ENCODE assay signal across 1 cellular context in the genomic region with DNA sequence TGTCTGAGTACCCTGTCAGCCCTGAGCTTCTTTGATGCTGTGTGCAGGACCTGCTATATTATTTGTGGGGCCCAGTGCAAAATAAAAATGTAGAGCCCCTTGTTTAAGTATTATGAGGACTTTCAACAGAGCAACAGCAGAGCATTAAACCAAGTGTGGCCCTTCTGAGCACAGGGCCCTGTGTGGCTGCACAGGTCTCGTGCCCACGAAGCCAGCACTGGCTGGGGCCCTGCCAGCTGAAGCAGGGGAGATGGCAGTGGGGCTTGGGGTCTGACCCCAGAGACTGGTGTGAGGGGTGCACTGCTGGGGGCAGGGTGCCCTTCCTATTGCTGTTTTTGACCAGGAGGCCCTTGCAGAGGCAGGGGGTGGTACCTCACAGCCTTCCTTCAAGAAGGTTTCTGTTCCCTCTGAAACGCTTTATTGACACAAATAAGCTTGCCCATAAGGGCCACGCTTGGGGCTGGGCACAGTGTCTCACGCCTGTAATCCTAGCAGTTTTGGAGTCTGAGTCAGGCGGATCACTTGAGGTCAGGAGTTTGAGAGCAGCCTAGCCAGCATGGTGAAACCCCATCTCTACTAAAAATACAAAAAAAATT.
TF ChIP-seq lines count a peak whose summit lies in the region.

No MANE protein-coding gene starts in this region.

TF ChIP-seq in GM12878, 131 proteins besides CTCF, POLR2A, EP300 and RAD21 (continued from another document and continues in another):
- TF ChIP-seq, protein P1, sequence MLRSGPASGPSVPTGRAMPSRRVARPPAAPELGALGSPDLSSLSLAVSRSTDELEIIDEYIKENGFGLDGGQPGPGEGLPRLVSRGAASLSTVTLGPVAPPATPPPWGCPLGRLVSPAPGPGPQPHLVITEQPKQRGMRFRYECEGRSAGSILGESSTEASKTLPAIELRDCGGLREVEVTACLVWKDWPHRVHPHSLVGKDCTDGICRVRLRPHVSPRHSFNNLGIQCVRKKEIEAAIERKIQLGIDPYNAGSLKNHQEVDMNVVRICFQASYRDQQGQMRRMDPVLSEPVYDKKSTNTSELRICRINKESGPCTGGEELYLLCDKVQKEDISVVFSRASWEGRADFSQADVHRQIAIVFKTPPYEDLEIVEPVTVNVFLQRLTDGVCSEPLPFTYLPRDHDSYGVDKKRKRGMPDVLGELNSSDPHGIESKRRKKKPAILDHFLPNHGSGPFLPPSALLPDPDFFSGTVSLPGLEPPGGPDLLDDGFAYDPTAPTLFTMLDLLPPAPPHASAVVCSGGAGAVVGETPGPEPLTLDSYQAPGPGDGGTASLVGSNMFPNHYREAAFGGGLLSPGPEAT (IDR thresholded peaks at IDR 0.05; ENCODE audit: low read depth) = peak; percentile 50; the same call in 1 of the 2 replicates
- TF ChIP-seq ZNF622 (IDR thresholded peaks at IDR 0.05) (no peak), ZZZ3 (IDR thresholded peaks at IDR 0.05; ENCODE audit: control insufficient read depth, insufficient read length, low read depth) (no peak), RBBP5 (conservative IDR thresholded peaks at IDR 0.05) (no peak), POLR2AphosphoS2 (IDR thresholded peaks at IDR 0.05; ENCODE audit: low read depth, low read length) (no peak), SREBF1 (IDR thresholded peaks at IDR 0.05; ENCODE audit: low read length) (no peak), E2F8 (IDR thresholded peaks at IDR 0.05; ENCODE audit: low read depth, partially characterized antibody) (no peak), IKZF1 (conservative IDR thresholded peaks at IDR 0.05) (peak; percentile 71), ZBTB33 (IDR thresholded peaks at IDR 0.05) (no peak), NFXL1 (IDR thresholded peaks at IDR 0.05; ENCODE audit: borderline replicate concordance) (no peak), FOS (IDR thresholded peaks at IDR 0.05; ENCODE audit: borderline replicate concordance, extremely low read depth, insufficient read length) (no peak), SMAD5 (IDR thresholded peaks at IDR 0.05; ENCODE audit: low read depth) (no peak), MXI1 (IDR thresholded peaks at IDR 0.05; ENCODE audit: low read depth, low read length) (no peak), EGR1 (IDR thresholded peaks at IDR 0.05; ENCODE audit: borderline replicate concordance in 1 of 2, low read depth in 2 of 2, low read length in 2 of 2) (no peak), E4F1 (IDR thresholded peaks at IDR 0.05; ENCODE audit: borderline replicate concordance, partially characterized antibody) (no peak), PAX8 (IDR thresholded peaks at IDR 0.05) (no peak), CREM (IDR thresholded peaks at IDR 0.05; ENCODE audit: low read depth) (no peak), RB1 (IDR thresholded peaks at IDR 0.05; ENCODE audit: borderline replicate concordance) (no peak), ZNF384 (IDR thresholded peaks at IDR 0.05; ENCODE audit: borderline replicate concordance, low read depth, low read length) (no peak), EED (IDR thresholded peaks at IDR 0.05; ENCODE audit: low read depth) (no peak), CHD2 (IDR thresholded peaks at IDR 0.05; ENCODE audit: borderline replicate concordance, low read depth, low read length) (peak; percentile 37; the same call in 1 of the 2 replicates), KLF5 (IDR thresholded peaks at IDR 0.05; ENCODE audit: partially characterized antibody) (no peak), HDAC6 (IDR thresholded peaks at IDR 0.05; ENCODE audit: unreplicated experiment) (no peak), SIX5 (IDR thresholded peaks at IDR 0.05; ENCODE audit: low read depth, low read length, severe bottlenecking) (no peak), CHD4 (IDR thresholded peaks at IDR 0.05) (no peak; the same call in 1 of the 2 replicates), SUPT20H (IDR thresholded peaks at IDR 0.05; ENCODE audit: borderline replicate concordance, control insufficient read depth, low read depth, low read length) (no peak), SUZ12 (IDR thresholded peaks at IDR 0.05; ENCODE audit: unreplicated experiment) (no peak), TCF7 (IDR thresholded peaks at IDR 0.05; ENCODE audit: borderline replicate concordance) (no peak), GATAD2B (conservative IDR thresholded peaks at IDR 0.05; ENCODE audit: low read depth) (no peak; the same call in 1 of the 2 replicates), SRF (IDR thresholded peaks at IDR 0.05; ENCODE audit: low read depth in 2 of 2, low read length in 2 of 2) (no peak), RELA (IDR thresholded peaks at IDR 0.05; ENCODE audit: borderline replicate concordance, partially characterized antibody) (no peak), REST (IDR thresholded peaks at IDR 0.05; ENCODE audit: low read depth, low read length) (no peak)
- TF ChIP-seq, protein P2, sequence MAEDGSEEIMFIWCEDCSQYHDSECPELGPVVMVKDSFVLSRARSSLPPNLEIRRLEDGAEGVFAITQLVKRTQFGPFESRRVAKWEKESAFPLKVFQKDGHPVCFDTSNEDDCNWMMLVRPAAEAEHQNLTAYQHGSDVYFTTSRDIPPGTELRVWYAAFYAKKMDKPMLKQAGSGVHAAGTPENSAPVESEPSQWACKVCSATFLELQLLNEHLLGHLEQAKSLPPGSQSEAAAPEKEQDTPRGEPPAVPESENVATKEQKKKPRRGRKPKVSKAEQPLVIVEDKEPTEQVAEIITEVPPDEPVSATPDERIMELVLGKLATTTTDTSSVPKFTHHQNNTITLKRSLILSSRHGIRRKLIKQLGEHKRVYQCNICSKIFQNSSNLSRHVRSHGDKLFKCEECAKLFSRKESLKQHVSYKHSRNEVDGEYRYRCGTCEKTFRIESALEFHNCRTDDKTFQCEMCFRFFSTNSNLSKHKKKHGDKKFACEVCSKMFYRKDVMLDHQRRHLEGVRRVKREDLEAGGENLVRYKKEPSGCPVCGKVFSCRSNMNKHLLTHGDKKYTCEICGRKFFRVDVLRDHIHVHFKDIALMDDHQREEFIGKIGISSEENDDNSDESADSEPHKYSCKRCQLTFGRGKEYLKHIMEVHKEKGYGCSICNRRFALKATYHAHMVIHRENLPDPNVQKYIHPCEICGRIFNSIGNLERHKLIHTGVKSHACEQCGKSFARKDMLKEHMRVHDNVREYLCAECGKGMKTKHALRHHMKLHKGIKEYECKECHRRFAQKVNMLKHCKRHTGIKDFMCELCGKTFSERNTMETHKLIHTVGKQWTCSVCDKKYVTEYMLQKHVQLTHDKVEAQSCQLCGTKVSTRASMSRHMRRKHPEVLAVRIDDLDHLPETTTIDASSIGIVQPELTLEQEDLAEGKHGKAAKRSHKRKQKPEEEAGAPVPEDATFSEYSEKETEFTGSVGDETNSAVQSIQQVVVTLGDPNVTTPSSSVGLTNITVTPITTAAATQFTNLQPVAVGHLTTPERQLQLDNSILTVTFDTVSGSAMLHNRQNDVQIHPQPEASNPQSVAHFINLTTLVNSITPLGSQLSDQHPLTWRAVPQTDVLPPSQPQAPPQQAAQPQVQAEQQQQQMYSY (CRISPR knock-in tag; IDR thresholded peaks at IDR 0.05) = no peak
- TF ChIP-seq, protein P3, sequence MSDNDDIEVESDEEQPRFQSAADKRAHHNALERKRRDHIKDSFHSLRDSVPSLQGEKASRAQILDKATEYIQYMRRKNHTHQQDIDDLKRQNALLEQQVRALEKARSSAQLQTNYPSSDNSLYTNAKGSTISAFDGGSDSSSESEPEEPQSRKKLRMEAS (IDR thresholded peaks at IDR 0.05; ENCODE audit: low read depth, low read length) = peak; percentile 63; the same call in 1 of the 2 replicates
- TF ChIP-seq, protein P4, sequence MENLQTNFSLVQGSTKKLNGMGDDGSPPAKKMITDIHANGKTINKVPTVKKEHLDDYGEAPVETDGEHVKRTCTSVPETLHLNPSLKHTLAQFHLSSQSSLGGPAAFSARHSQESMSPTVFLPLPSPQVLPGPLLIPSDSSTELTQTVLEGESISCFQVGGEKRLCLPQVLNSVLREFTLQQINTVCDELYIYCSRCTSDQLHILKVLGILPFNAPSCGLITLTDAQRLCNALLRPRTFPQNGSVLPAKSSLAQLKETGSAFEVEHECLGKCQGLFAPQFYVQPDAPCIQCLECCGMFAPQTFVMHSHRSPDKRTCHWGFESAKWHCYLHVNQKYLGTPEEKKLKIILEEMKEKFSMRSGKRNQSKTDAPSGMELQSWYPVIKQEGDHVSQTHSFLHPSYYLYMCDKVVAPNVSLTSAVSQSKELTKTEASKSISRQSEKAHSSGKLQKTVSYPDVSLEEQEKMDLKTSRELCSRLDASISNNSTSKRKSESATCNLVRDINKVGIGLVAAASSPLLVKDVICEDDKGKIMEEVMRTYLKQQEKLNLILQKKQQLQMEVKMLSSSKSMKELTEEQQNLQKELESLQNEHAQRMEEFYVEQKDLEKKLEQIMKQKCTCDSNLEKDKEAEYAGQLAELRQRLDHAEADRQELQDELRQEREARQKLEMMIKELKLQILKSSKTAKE (IDR thresholded peaks at IDR 0.05; ENCODE audit: low read depth, poor library complexity, severe bottlenecking) = peak; percentile 87
